In genomic region chr20:10711903-10712373, GRCh38 we compare ENCODE assay signal across 2 cellular contexts.
A peak's percentile ranks its signal among the peaks of the same experiment; 100 is the strongest.
TF ChIP-seq lines count a peak whose summit lies in the region.

No MANE protein-coding gene starts in this region.

TF ChIP-seq in A549, 52 proteins besides CTCF, POLR2A, EP300 and RAD21:
- TF ChIP-seq ZNF302 (CRISPR knock-in tag; IDR thresholded peaks at IDR 0.05) (no peak), HES2 (IDR thresholded peaks at IDR 0.05) (no peak), TFCP2L1 (CRISPR knock-in tag; IDR thresholded peaks at IDR 0.05) (no peak), PBX3 (IDR thresholded peaks at IDR 0.05) (no peak), ZSCAN20 (CRISPR knock-in tag; IDR thresholded peaks at IDR 0.05) (no peak), MAZ (IDR thresholded peaks at IDR 0.05; ENCODE audit: borderline replicate concordance, low read depth, low read length) (no peak), JUNB (IDR thresholded peaks at IDR 0.05) (no peak), MAX (IDR thresholded peaks at IDR 0.05) (peak; percentile 54; the same call in 1 of the 2 replicates), EHF (CRISPR knock-in tag; IDR thresholded peaks at IDR 0.05) (peak; percentile 75; the same call in 1 of the 2 replicates), HOXB13 (CRISPR knock-in tag; IDR thresholded peaks at IDR 0.05; ENCODE audit: low read depth) (no peak), KDM1A (IDR thresholded peaks at IDR 0.05; ENCODE audit: low read depth) (0 out of 2 replicates have a peak, but pooled peaks have one; percentile 25), FOSB (CRISPR knock-in tag; IDR thresholded peaks at IDR 0.05) (0 out of 2 replicates have a peak, but pooled peaks have one; percentile 19), HEYL (CRISPR knock-in tag; IDR thresholded peaks at IDR 0.05) (no peak), HOXB5 (CRISPR knock-in tag; IDR thresholded peaks at IDR 0.05) (peak; percentile 58; the same call in 1 of the 2 replicates), FOSL2 (IDR thresholded peaks at IDR 0.05) (no peak), FOSL2 (CRISPR knock-in tag; IDR thresholded peaks at IDR 0.05) (no peak)

TF ChIP-seq in HepG2, 621 proteins besides CTCF, POLR2A, EP300 and RAD21 (continues in another document):
- TF ChIP-seq HNF1A (IDR thresholded peaks at IDR 0.05; ENCODE audit: low read depth) (0 out of 2 replicates have a peak, but pooled peaks have one; percentile 16), HNF1A (CRISPR knock-in tag; IDR thresholded peaks at IDR 0.05; ENCODE audit: borderline replicate concordance) (no peak), SNAPC5 (CRISPR knock-in tag; IDR thresholded peaks at IDR 0.05; ENCODE audit: borderline replicate concordance) (no peak), ZNF17 (CRISPR knock-in tag; IDR thresholded peaks at IDR 0.05) (no peak), ZNF354B (CRISPR knock-in tag; IDR thresholded peaks at IDR 0.05) (no peak), CBX1 (IDR thresholded peaks at IDR 0.05; ENCODE audit: low read depth) (no peak), NPAS2 (CRISPR knock-in tag; IDR thresholded peaks at IDR 0.05; ENCODE audit: borderline replicate concordance) (no peak), FOXK1 (CRISPR knock-in tag; IDR thresholded peaks at IDR 0.05; ENCODE audit: borderline replicate concordance, low read depth) (no peak), ZBTB1 (CRISPR knock-in tag; IDR thresholded peaks at IDR 0.05; ENCODE audit: borderline replicate concordance) (no peak), ZNF282 (IDR thresholded peaks at IDR 0.05; ENCODE audit: partially characterized antibody) (no peak), RFX3 (CRISPR knock-in tag; IDR thresholded peaks at IDR 0.05) (no peak), ZNF883 (CRISPR knock-in tag; IDR thresholded peaks at IDR 0.05; ENCODE audit: not compliant biosample characterization) (no peak), ZNF513 (CRISPR knock-in tag; conservative IDR thresholded peaks at IDR 0.05) (no peak), POGZ (CRISPR knock-in tag; IDR thresholded peaks at IDR 0.05) (no peak), ZXDC (CRISPR knock-in tag; IDR thresholded peaks at IDR 0.05) (no peak), ZNF24 (IDR thresholded peaks at IDR 0.05) (no peak), PTBP1 (IDR thresholded peaks at IDR 0.05; ENCODE audit: low read depth, low read length, poor library complexity, severe bottlenecking) (no peak), CREB3 (CRISPR knock-in tag; IDR thresholded peaks at IDR 0.05) (0 out of 2 replicates have a peak, but pooled peaks have one; percentile 13), SMC3 (IDR thresholded peaks at IDR 0.05; ENCODE audit: low read length) (no peak), ZKSCAN1 (IDR thresholded peaks at IDR 0.05; ENCODE audit: low read length) (no peak), MZF1 (CRISPR knock-in tag; IDR thresholded peaks at IDR 0.05; ENCODE audit: borderline replicate concordance) (no peak), ZBTB14 (CRISPR knock-in tag; IDR thresholded peaks at IDR 0.05) (no peak), MAZ (IDR thresholded peaks at IDR 0.05; ENCODE audit: borderline replicate concordance, low read depth, low read length) (no peak), MAZ (CRISPR knock-in tag; IDR thresholded peaks at IDR 0.05; ENCODE audit: low read depth) (no peak), RAD51 (IDR thresholded peaks at IDR 0.05; ENCODE audit: borderline replicate concordance) (no peak), KIAA2018 (CRISPR knock-in tag; IDR thresholded peaks at IDR 0.05; ENCODE audit: borderline replicate concordance) (no peak)
